ENCODE assay signal across 8 cellular contexts in the genomic region with DNA sequence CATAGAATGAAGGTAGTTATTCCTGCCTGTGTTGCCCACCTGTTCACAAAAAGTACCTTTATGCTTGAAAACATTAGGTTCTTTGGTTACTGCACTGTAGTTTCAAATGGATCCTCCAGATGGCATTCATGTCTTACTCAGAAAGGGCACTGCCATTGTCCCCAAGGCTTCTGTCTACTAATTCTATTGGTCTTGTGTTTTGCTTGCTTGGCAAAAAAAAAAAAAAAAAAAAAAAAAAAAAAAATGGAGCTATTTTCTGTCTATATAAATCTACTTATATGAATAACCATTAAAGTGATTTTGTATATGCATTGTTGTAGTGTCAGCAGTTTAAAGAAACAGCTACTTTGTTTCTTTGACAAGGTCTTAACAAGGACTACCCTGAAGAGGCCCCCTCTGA. TPM values are rescaled to one million over a fixed set of nuclear protein-coding genes. Genes with fewer than 3 reads are reported as not detected.
DNase-seq lines count a peak whose midpoint lies in the region; ATAC-seq, FAIRE-seq and TF ChIP-seq lines count a peak whose summit lies in the region.

No MANE protein-coding gene starts in this region.

- TF ChIP-seq POLR2A in GM18505 (IDR thresholded peaks at IDR 0.05; ENCODE audit: borderline replicate concordance, extremely low read depth, insufficient read depth, insufficient read length) = no peak

- peak; percentile 73 for TF ChIP-seq CTCF in LNCaP clone FGC (IDR thresholded peaks at IDR 0.05; ENCODE audit: control insufficient read depth, extremely low read depth, insufficient read depth)

- peak; percentile 74 for DNase-seq in COR-L47 (lab: John Stamatoyannopoulos, UW)
- DNase-seq in GM19239 (ENCODE audit: insufficient read length, low spot score) = no peak
- DNase-seq in LNCaP clone FGC (ENCODE audit: low read depth) = no peak
- peak; percentile 63 for DNase-seq in RPMI7951 (ENCODE audit: low read depth)
- peak; percentile 66 for DNase-seq in renal cortical epithelial cell (ENCODE audit: low read depth)
- DNase-seq in aorta = no peak

- no peaks in the 10 kb centered on the region for H3K4me1 ChIP-seq in aorta (ENCODE audit: control insufficient read depth in 1 of 2, insufficient read depth in 2 of 2, low read length in 2 of 2)

- no peaks in the 10 kb centered on the region for H3K9me3 ChIP-seq in aorta (ENCODE audit: control insufficient read depth, low read length)

- H3K4me3 ChIP-seq in LNCaP clone FGC (ENCODE audit: low read depth, low read length) (no peak overlapping the region), aorta (ENCODE audit: low read length in 2 of 2) (no peak overlapping the region)

- FAIRE-seq in GM19239 (lab: Jason Lieb, UNC) = peak; percentile 48

- H3K27me3 ChIP-seq in aorta (ENCODE audit: control insufficient read depth in 1 of 2, insufficient read depth in 2 of 2, low read length in 1 of 2) = no peaks in the 10 kb centered on the region

- intact Hi-C loops in aorta (cut with DNase I) = no loop called here

- peak; percentile 49 for ATAC-seq in esophagus mucosa
- no peak for ATAC-seq in GM18505 (IDR thresholded peaks at IDR 0.05; ENCODE audit: unreplicated experiment)
- no peak for ATAC-seq in aorta (ENCODE audit: low FRiP score)

- no peak overlapping the region for H3K27ac ChIP-seq in aorta (ENCODE audit: low read depth in 1 of 2, low read length in 2 of 2)

- H3K36me3 ChIP-seq in aorta (ENCODE audit: control insufficient read depth in 1 of 2, insufficient read depth in 2 of 2, low read length in 1 of 2) = no peaks in the 10 kb centered on the region

RNA-seq across cellular contexts. Expression of a gene that starts 12.7 kb away (rescaled TPM):
- total RNA-seq in RPMI7951 (2014; rRNA removed; shearing (Covaris generic)) = 33.0 and 37.7 TPM in 2 replicates
- 10.8 TPM for total RNA-seq in esophagus mucosa
- 19.6 and 50.2 TPM in 2 replicates for total RNA-seq in renal cortical epithelial cell
- total RNA-seq in aorta = 10 to 100 TPM; 13.2 to 29.0 TPM
- polyA plus RNA-seq in aorta = 10 to 100 TPM in 1 of 2 donors, 1 to 10 TPM in 1; 3.0 to 51.5 TPM

RNA-seq across cellular contexts. Expression of a gene that starts 45.5 kb away (rescaled TPM):
- total RNA-seq in RPMI7951 (2014; rRNA removed; shearing (Covaris generic)) = 13.1 and 14.5 TPM in 2 replicates
- total RNA-seq in esophagus mucosa (3.5 TPM), renal cortical epithelial cell (3.6 and 3.8 TPM in 2 replicates), aorta (1 to 10 TPM; 2.5 to 6.5 TPM)
- polyA plus RNA-seq in aorta = 1 to 10 TPM; 1.7 to 4.8 TPM

Comparison
In these comparisons a context has a peak if more than half of its experiments do, and no peak if none do; other contexts are left out.
1. DNase-seq: peak in COR-L47 (single experiment), RPMI7951 (single experiment) and renal cortical epithelial cell (single experiment); none in GM19239 (single experiment), LNCaP clone FGC (single experiment) and aorta (0 of 2).